In genomic region chr3:62133015-62133414, GRCh38 we compare ENCODE assay signal across 23 cellular contexts.
DNase-seq lines count a peak whose midpoint lies in the region; ATAC-seq and TF ChIP-seq lines count a peak whose summit lies in the region.
"Had no signal": no experiment of that assay in that cellular context is flagged by ENCODE, and none has a peak within 500 bp of the region (broad histone marks: within the 10 kb centered on the region; RNA-seq: fewer than 3 reads in every experiment).

No MANE protein-coding gene starts in this region.

- H3K27ac ChIP-seq in HEK293 (ENCODE audit: extremely low read depth, low read depth, low read length) (no peak overlapping the region), psoas muscle (peak overlapping the region; percentile 78), ascending aorta (no peak overlapping the region)
- H3K27ac ChIP-seq: 22Rv1, A549 had no signal

- ATAC-seq in psoas muscle (no peak), GM18870 (IDR thresholded peaks at IDR 0.05; ENCODE audit: unreplicated experiment) (no peak)
- ATAC-seq: A549, GM12878, GM23338 had no signal

- DNase-seq in NCI-H82 (lab: John Stamatoyannopoulos, UW), result peak; percentile 13
- no peak for DNase-seq in NCI-H82 treated with DMSO at 0.1 percent for 48 hours (lab: John Stamatoyannopoulos, UW; ENCODE audit: unreplicated experiment)
- peak; percentile 19 for DNase-seq in left kidney (ENCODE audit: low read depth, low spot score)
- no peak for DNase-seq in psoas muscle
- no peak for DNase-seq in ascending aorta (ENCODE audit: low spot score in 2 of 2)
- no peak for DNase-seq in NCI-H510A treated with DMSO at 0.1 percent for 48 hours (lab: John Stamatoyannopoulos, UW)
- DNase-seq: ACHN; AML-193; BE2C; CD4-positive, alpha-beta T cell; CD8-positive, alpha-beta memory T cell; DMS 273 treated with DMSO at 0.1 percent for 48 hours; DMS79; EL; GDM1 had no signal

- H3K4me1 ChIP-seq in HEK293 (ENCODE audit: control insufficient read depth, insufficient read depth, low read length) (peaks cover 4% of the 10 kb centered on the region; the same call in 1 of the 2 replicates), psoas muscle (peaks cover 43% of the 10 kb centered on the region), ascending aorta (peaks cover 4 to 31% of the 10 kb centered on the region in 2 donors)
- H3K4me1 ChIP-seq: A549, BE2C had no signal

- intact Hi-C loops in psoas muscle (cut with DNase I) (no loop called here), ascending aorta (cut with DNase I) (loop anchor here (5.0 kb wide), 1 partner anchor 571 kb away; the partner anchor contains the start of gene PTPRG)

- WGBS in psoas muscle, 3 donors, result 69 to 79% (median 70%) methylated on average over 5 of the region's 5 CpGs

- H3K9me3 ChIP-seq in HEK293 (ENCODE audit: control insufficient read depth, insufficient read depth, low read depth, low read length) (no peaks in the 10 kb centered on the region), psoas muscle (no peaks in the 10 kb centered on the region), ascending aorta (no peaks in the 10 kb centered on the region)
- H3K9me3 ChIP-seq: A549; BE2C; BLaER1 treated with 17β-estradiol and CSF1 and Interleukin-3, amounts not matched to agents 10 nM and 100 nM; HAP-1 had no signal

- POLR2A ChIA-PET in HEK293 (lab: Yijun Ruan, JAX), result no interaction called here

- H3K36me3 ChIP-seq in HEK293 (ENCODE audit: control insufficient read depth in 2 of 2, insufficient read depth in 1 of 2, low read length in 2 of 2) (no peaks in the 10 kb centered on the region), psoas muscle (ENCODE audit: insufficient read depth in 1 of 2, low read depth in 1 of 2) (peaks cover 0 to 3% of the 10 kb centered on the region in 2 donors), ascending aorta (no peaks in the 10 kb centered on the region)
- H3K36me3 ChIP-seq: BE2C, HAP-1 had no signal

- TF ChIP-seq CTCF in HEK293 (tag by site-specific recombination; IDR thresholded peaks at IDR 0.05) (no peak), psoas muscle (IDR thresholded peaks at IDR 0.05) (no peak), ascending aorta (IDR thresholded peaks at IDR 0.05) (no peak)

- no peaks in the 10 kb centered on the region for H3K27me3 ChIP-seq in psoas muscle (ENCODE audit: insufficient read depth in 3 of 3, low read length in 2 of 3)
- H3K27me3 ChIP-seq in ascending aorta, result no peaks in the 10 kb centered on the region
- H3K27me3 ChIP-seq: BLaER1 treated with 17β-estradiol and CSF1 and Interleukin-3, amounts not matched to agents 10 nM and 100 nM had no signal

- CTCF ChIA-PET in HEK293 (lab: Yijun Ruan, JAX), result no interaction called here

- H3K4me3 ChIP-seq in HEK293 (ENCODE audit: low read depth, low read length), result no peak overlapping the region
- H3K4me3 ChIP-seq in psoas muscle, result no peak overlapping the region
- H3K4me3 ChIP-seq in ascending aorta, result no peak overlapping the region
- H3K4me3 ChIP-seq: A549; BLaER1 treated with 17β-estradiol and CSF1 and Interleukin-3, amounts not matched to agents 10 nM and 100 nM; GM12878; GM23338; HAP-1 had no signal

TF ChIP-seq in HEK293, 187 proteins besides CTCF, POLR2A, EP300 and RAD21:
- TF ChIP-seq ZNF114 (tag by site-specific recombination; IDR thresholded peaks at IDR 0.05) (no peak), ZNF704 (tag by site-specific recombination; IDR thresholded peaks at IDR 0.05) (no peak), ZNF354C (tag by site-specific recombination; IDR thresholded peaks at IDR 0.05; ENCODE audit: borderline replicate concordance, low read depth) (no peak), ZBTB44 (tag by site-specific recombination; IDR thresholded peaks at IDR 0.05) (0 out of 2 replicates have a peak, but pooled peaks have one; percentile 13), ZNF404 (tag by site-specific recombination; IDR thresholded peaks at IDR 0.05) (no peak)

Comparison
In these comparisons a context has a peak if more than half of its experiments do, and no peak if none do; other contexts are left out.
1. DNase-seq: peak in NCI-H82 (single experiment) and left kidney (single experiment); none in NCI-H82 treated with DMSO at 0.1 percent for 48 hours (single experiment), psoas muscle (0 of 2), ascending aorta (0 of 2) and NCI-H510A treated with DMSO at 0.1 percent for 48 hours (single experiment).